Comparison of ENCODE assay signal across 19 cellular contexts in genomic region chr1:113394863-113395259, GRCh38. TPM values are rescaled to one million over a fixed set of nuclear protein-coding genes. Genes with fewer than 3 reads are reported as not detected.
DNase-seq lines count a peak whose midpoint lies in the region; ATAC-seq and TF ChIP-seq lines count a peak whose summit lies in the region.
"Had no signal": no experiment of that assay in that cellular context is flagged by ENCODE, and none has a peak within 500 bp of the region (broad histone marks: within the 10 kb centered on the region; RNA-seq: fewer than 3 reads in every experiment).

No MANE protein-coding gene starts in this region.

- ATAC-seq in SK-N-SH treated with all-trans-retinoic acid at 6 μM for 48 hours = no peak
- no peak for ATAC-seq in body of pancreas
- ATAC-seq in upper lobe of right lung = no peak
- ATAC-seq in HG03196 (IDR thresholded peaks at IDR 0.05; ENCODE audit: unreplicated experiment) = no peak

- H3K9ac ChIP-seq in SK-N-SH = peak overlapping the region; percentile 85; the same call in 1 of the 2 replicates
- H3K9ac ChIP-seq: BLaER1 treated with 17β-estradiol and CSF1 and Interleukin-3, amounts not matched to agents 10 nM and 100 nM had no signal

- TF ChIP-seq EP300 in SK-N-SH (IDR thresholded peaks at IDR 0.05; ENCODE audit: borderline replicate concordance in 1 of 2, low read depth in 1 of 2, low read length in 1 of 2) = no peak

- H3K9me3 ChIP-seq in SK-N-SH = no peaks in the 10 kb centered on the region
- no peaks in the 10 kb centered on the region for H3K9me3 ChIP-seq in body of pancreas
- no peaks in the 10 kb centered on the region for H3K9me3 ChIP-seq in hepatocyte (ENCODE audit: low read depth)
- no peaks in the 10 kb centered on the region for H3K9me3 ChIP-seq in upper lobe of right lung
- H3K9me3 ChIP-seq: BLaER1 treated with 17β-estradiol and CSF1 and Interleukin-3, amounts not matched to agents 10 nM and 100 nM had no signal

- H3K79me2 ChIP-seq in SK-N-SH (ENCODE audit: insufficient read depth) = peaks cover 94% of the 10 kb centered on the region
- peaks cover 89% of the 10 kb centered on the region for H3K79me2 ChIP-seq in hepatocyte

- TF ChIP-seq POLR2A in body of pancreas (IDR thresholded peaks at IDR 0.05) = no peak

- H4K20me1 ChIP-seq in SK-N-SH (ENCODE audit: insufficient read depth) = peaks cover 16% of the 10 kb centered on the region
- peaks cover 20% of the 10 kb centered on the region for H4K20me1 ChIP-seq in hepatocyte (ENCODE audit: insufficient read depth, poor library complexity, severe bottlenecking)

- CTCF ChIA-PET in SK-N-SH (lab: Yijun Ruan, JAX) = no interaction called here

- H3K9me2 ChIP-seq in SK-N-SH (no peaks in the 10 kb centered on the region), hepatocyte (replicated peaks; ENCODE audit: insufficient read depth) (no peaks in the 10 kb centered on the region)

- H2AFZ ChIP-seq in SK-N-SH (ENCODE audit: low read depth) (peak overlapping the region; percentile 26; the same call in 1 of the 2 replicates), hepatocyte (no peak overlapping the region)

- H3K27me3 ChIP-seq in SK-N-SH (ENCODE audit: insufficient read depth) (no peaks in the 10 kb centered on the region), body of pancreas (no peaks in the 10 kb centered on the region), hepatocyte (no peaks in the 10 kb centered on the region), upper lobe of right lung (no peaks in the 10 kb centered on the region)
- H3K27me3 ChIP-seq: BLaER1 treated with 17β-estradiol and CSF1 and Interleukin-3, amounts not matched to agents 10 nM and 100 nM had no signal

- intact Hi-C loops in body of pancreas (cut with DNase I) = no loop called here
- intact Hi-C loops in upper lobe of right lung (cut with DNase I) = no loop called here

- H3K36me3 ChIP-seq in SK-N-SH (replicated peaks in 1 of 2; ENCODE audit: control insufficient read depth in 1 of 2, insufficient read depth in 2 of 2, low read length in 1 of 2) (no peaks in the 10 kb centered on the region), body of pancreas (replicated peaks in 1 of 2; ENCODE audit: insufficient read depth in 1 of 2, low read depth in 2 of 2) (no peaks in the 10 kb centered on the region), hepatocyte (replicated peaks; ENCODE audit: insufficient read depth, low read depth) (no peaks in the 10 kb centered on the region), upper lobe of right lung (no peaks in the 10 kb centered on the region)
- H3K36me3 ChIP-seq: BLaER1 treated with 17β-estradiol and CSF1 and Interleukin-3, amounts not matched to agents 10 nM and 100 nM had no signal

- no peak for TF ChIP-seq RAD21 in SK-N-SH (IDR thresholded peaks at IDR 0.05; ENCODE audit: low read length)

- 87% methylated on average over 1 of the region's 1 CpG for WGBS in SK-N-SH (ENCODE audit: low lambda C conversion rate)
- 50 to 71% methylated on average over 1 of the region's 1 CpG for WGBS in body of pancreas, 2 donors
- 89% methylated on average over 1 of the region's 1 CpG for WGBS in hepatocyte (ENCODE audit: low lambda C conversion rate, missing lambda C conversion rate)

- no peak for TF ChIP-seq CTCF in SK-N-SH (IDR thresholded peaks at IDR 0.05)
- no peak for TF ChIP-seq CTCF in body of pancreas (IDR thresholded peaks at IDR 0.05)
- no peak for TF ChIP-seq CTCF in hepatocyte (IDR thresholded peaks at IDR 0.05; ENCODE audit: poor library complexity)
- TF ChIP-seq CTCF in upper lobe of right lung (IDR thresholded peaks at IDR 0.05) = no peak

- POLR2A ChIA-PET in SK-N-SH (lab: Yijun Ruan, JAX) = no interaction called here

- H3K27ac ChIP-seq in SK-N-SH (ENCODE audit: low read depth in 2 of 2, low read length in 1 of 2) (peak overlapping the region; percentile 9 to 94; a peak in 3 of 4 replicates), body of pancreas (peak overlapping the region; percentile 9 to 98 (median 44)), hepatocyte (peak overlapping the region; percentile 55), upper lobe of right lung (no peak overlapping the region)
- H3K27ac ChIP-seq: BLaER1 treated with 17β-estradiol and CSF1 and Interleukin-3, amounts not matched to agents 10 nM and 100 nM had no signal

- H3K4me2 ChIP-seq in SK-N-SH (peak overlapping the region; percentile 79), hepatocyte (peak overlapping the region; percentile 82)
- H3K4me2 ChIP-seq: BLaER1 treated with 17β-estradiol and CSF1 and Interleukin-3, amounts not matched to agents 10 nM and 100 nM had no signal

- H3K4me3 ChIP-seq in SK-N-SH (ENCODE audit: low read depth in 2 of 2, low read length in 1 of 2) (peak overlapping the region; percentile 87 to 98; a peak in 3 of 4 replicates), body of pancreas (no peak overlapping the region), hepatocyte (no peak overlapping the region), upper lobe of right lung (peak overlapping the region; percentile 87)
- H3K4me3 ChIP-seq: BLaER1 treated with 17β-estradiol and CSF1 and Interleukin-3, amounts not matched to agents 10 nM and 100 nM had no signal

- DNase-seq in SK-N-SH = no peak
- no peak for DNase-seq in body of pancreas
- no peak for DNase-seq in hepatocyte (ENCODE audit: low spot score)
- DNase-seq in upper lobe of right lung = no peak
- no peak for DNase-seq in D341Med (ENCODE audit: low spot score)
- DNase-seq in stimulated activated CD4-positive, alpha-beta T cell treated with anti-CD3 and anti-CD28 coated beads, Interleukin-4, amount 100 ng/mL, for 1 hour = no peak
- DNase-seq: 8988T, DMS 273 treated with DMSO at 0.1 percent for 48 hours, GF-D8, IMR-90, Karpas-422, MV-4-11, NCI-H1417 treated with DMSO at 0.1 percent for 48 hours, NCI-H2029 treated with DMSO at 0.1 percent for 48 hours, NCI-H2171 treated with DMSO at 0.1 percent for 48 hours, NCI-H748 treated with DMSO at 0.1 percent for 48 hours had no signal

- H3K4me1 ChIP-seq in SK-N-SH (ENCODE audit: control insufficient read depth in 1 of 2, insufficient read depth in 2 of 2, low read depth in 1 of 2, low read length in 1 of 2) = peaks cover 9 to 42% of the 10 kb centered on the region in 2 experiments; a peak in 3 of 4 replicates
- peaks cover 27% of the 10 kb centered on the region for H3K4me1 ChIP-seq in body of pancreas
- peaks cover 16% of the 10 kb centered on the region for H3K4me1 ChIP-seq in hepatocyte (ENCODE audit: insufficient read depth)
- no peaks in the 10 kb centered on the region for H3K4me1 ChIP-seq in upper lobe of right lung

- H3F3A ChIP-seq in SK-N-SH (replicated peaks; ENCODE audit: insufficient read depth) = peaks cover 14% of the 10 kb centered on the region

TF ChIP-seq in SK-N-SH, 30 proteins besides CTCF, POLR2A, EP300 and RAD21:
- TF ChIP-seq RFX5 (IDR thresholded peaks at IDR 0.05; ENCODE audit: low read length) (no peak), MAX (IDR thresholded peaks at IDR 0.05; ENCODE audit: low read depth) (no peak), GABPA (IDR thresholded peaks at IDR 0.05; ENCODE audit: low read depth) (no peak), YY1 (IDR thresholded peaks at IDR 0.05; ENCODE audit: low read depth) (no peak), FOXJ3 (CRISPR knock-in tag; IDR thresholded peaks at IDR 0.05) (no peak), GATA2 (CRISPR knock-in tag; IDR thresholded peaks at IDR 0.05) (no peak), ELF1 (IDR thresholded peaks at IDR 0.05) (no peak), CHD2 (IDR thresholded peaks at IDR 0.05; ENCODE audit: low read length, partially characterized antibody) (no peak), NFIC (IDR thresholded peaks at IDR 0.05; ENCODE audit: borderline replicate concordance) (no peak), SMC3 (IDR thresholded peaks at IDR 0.05; ENCODE audit: low read depth, low read length) (no peak), MXI1 (IDR thresholded peaks at IDR 0.05; ENCODE audit: low read depth, low read length) (no peak), JUND (IDR thresholded peaks at IDR 0.05) (no peak)
TF ChIP-seq in SK-N-SH: peak in this region for 0.

TF ChIP-seq in SK-N-SH treated with all-trans-retinoic acid at 6 μM for 48 hours, 23 proteins besides CTCF, POLR2A, EP300 and RAD21 (continues in another document):
- TF ChIP-seq PPARA (CRISPR knock-in tag; IDR thresholded peaks at IDR 0.05; ENCODE audit: borderline replicate concordance) = no peak
- TF ChIP-seq, protein P1, sequence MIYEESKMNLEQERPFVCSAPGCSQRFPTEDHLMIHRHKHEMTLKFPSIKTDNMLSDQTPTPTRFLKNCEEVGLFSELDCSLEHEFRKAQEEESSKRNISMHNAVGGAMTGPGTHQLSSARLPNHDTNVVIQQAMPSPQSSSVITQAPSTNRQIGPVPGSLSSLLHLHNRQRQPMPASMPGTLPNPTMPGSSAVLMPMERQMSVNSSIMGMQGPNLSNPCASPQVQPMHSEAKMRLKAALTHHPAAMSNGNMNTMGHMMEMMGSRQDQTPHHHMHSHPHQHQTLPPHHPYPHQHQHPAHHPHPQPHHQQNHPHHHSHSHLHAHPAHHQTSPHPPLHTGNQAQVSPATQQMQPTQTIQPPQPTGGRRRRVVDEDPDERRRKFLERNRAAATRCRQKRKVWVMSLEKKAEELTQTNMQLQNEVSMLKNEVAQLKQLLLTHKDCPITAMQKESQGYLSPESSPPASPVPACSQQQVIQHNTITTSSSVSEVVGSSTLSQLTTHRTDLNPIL (CRISPR knock-in tag; IDR thresholded peaks at IDR 0.05; ENCODE audit: low read depth) = no peak
- no peak for TF ChIP-seq ZNF8 (CRISPR knock-in tag; IDR thresholded peaks at IDR 0.05)
- TF ChIP-seq ZNF70 (CRISPR knock-in tag; IDR thresholded peaks at IDR 0.05) = no peak
- no peak for TF ChIP-seq ZC3H10 (CRISPR knock-in tag; IDR thresholded peaks at IDR 0.05)
- TF ChIP-seq TOX (CRISPR knock-in tag; IDR thresholded peaks at IDR 0.05; ENCODE audit: borderline replicate concordance) = no peak
- TF ChIP-seq RARB (CRISPR knock-in tag; IDR thresholded peaks at IDR 0.05) = no peak
- no peak for TF ChIP-seq GLIS3 (CRISPR knock-in tag; IDR thresholded peaks at IDR 0.05)
- TF ChIP-seq SNAI2 (CRISPR knock-in tag; IDR thresholded peaks at IDR 0.05) = no peak
- no peak for TF ChIP-seq TCF4 (CRISPR knock-in tag; IDR thresholded peaks at IDR 0.05; ENCODE audit: borderline replicate concordance)

RNA-seq across cellular contexts. Expression of gene MAGI3, which starts 4.5 kb away (rescaled TPM):
- polyA plus RNA-seq in SK-N-SH (2012; rRNA removed) (2.9 and 3.8 TPM in 2 replicates), hepatocyte (11.5 and 15.9 TPM in 2 replicates)
- 4.3 and 4.6 TPM in 2 replicates for polyA plus RNA-seq in SK-N-SH (2012; cell fraction: cytosol; rRNA removed)
- polyA plus RNA-seq in SK-N-SH (2012; cell fraction: nucleus; rRNA removed) = 3.6 and 6.0 TPM in 2 replicates
- total RNA-seq in body of pancreas (10 to 100 TPM; 38.4 to 75.8 TPM), hepatocyte (22.4 and 28.4 TPM in 2 replicates), upper lobe of right lung (70.5 TPM)

Comparison
In these comparisons a context has a peak if more than half of its experiments do, and no peak if none do; other contexts are left out.
1. H3K4me3 ChIP-seq: peak in SK-N-SH (2 of 2) and upper lobe of right lung (single experiment); none in body of pancreas (0 of 2) and hepatocyte (single experiment).